ENCODE assay signal across 8 cellular contexts in the genomic region with DNA sequence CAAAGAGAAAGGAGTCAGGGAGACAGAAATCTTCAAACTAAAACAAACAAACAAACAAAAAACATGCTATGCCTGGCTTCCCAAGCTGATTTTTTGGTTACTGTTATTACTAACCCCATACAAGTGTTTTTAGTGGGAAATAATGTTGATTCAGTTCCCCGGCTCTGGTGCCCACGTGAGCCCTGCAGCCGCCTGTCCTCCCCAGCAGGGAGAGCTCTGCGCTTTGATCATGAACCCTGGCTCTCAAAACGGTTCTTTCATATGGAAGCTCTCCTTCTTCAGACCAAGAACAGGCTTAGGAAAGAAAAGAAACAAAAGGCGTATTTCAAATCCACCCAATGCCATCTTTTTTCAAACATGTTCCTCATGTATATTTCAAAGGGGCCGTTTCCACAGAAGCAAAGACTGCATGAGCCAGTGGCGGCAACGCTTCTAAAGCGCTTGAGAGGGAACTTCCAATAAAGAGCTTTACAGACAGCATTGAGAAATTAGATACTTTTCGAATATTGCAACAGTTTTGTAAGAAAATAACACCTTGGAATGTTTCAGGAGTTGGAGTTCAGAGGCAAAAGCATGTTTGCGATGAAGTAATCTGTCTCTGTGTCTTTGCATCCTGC.
DNase-seq lines count a peak whose midpoint lies in the region; ATAC-seq and TF ChIP-seq lines count a peak whose summit lies in the region.

No MANE protein-coding gene starts in this region.

- BruUV-seq in IMR-90 (replicated peaks; lab: Mats Ljungman, UMichigan) = no TSS peak

- H4K91ac ChIP-seq in IMR-90 (ENCODE audit: insufficient read depth, low read depth, low read length) = no peak overlapping the region

- H3K4me2 ChIP-seq in IMR-90 (ENCODE audit: low read depth, low read length) (no peak overlapping the region), OCI-LY1 (ENCODE audit: low read length) (no peak overlapping the region)

- no peak for TF ChIP-seq EP300 in transverse colon (IDR thresholded peaks at IDR 0.05; ENCODE audit: low read depth)

- no peak overlapping the region for H3K18ac ChIP-seq in IMR-90 (ENCODE audit: low read depth, low read length)

- H4K8ac ChIP-seq in IMR-90 (ENCODE audit: low read depth in 2 of 2, low read length in 2 of 2) = no peak overlapping the region

- dilution Hi-C loops in IMR-90 (cut with HindIII; ENCODE audit: low sequenced_read_pairs, unreplicated experiment) = no loop called here

- WGBS in IMR-90 (ENCODE audit: extremely low coverage in 2 of 2, insufficient read length in 1 of 2), 2 experiments = 40% methylated on average over 1 of the region's 12 CpGs; no CpG with 5 or more reads in 1 of the 2 experiments
- 30 to 39% methylated on average over 12 of the region's 12 CpGs for WGBS in transverse colon (ENCODE audit: low coverage in 1 of 2), 2 donors

- TF ChIP-seq RAD21 in IMR-90 (IDR thresholded peaks at IDR 0.05; ENCODE audit: low read length) = peak; percentile 71

- TF ChIP-seq CTCF in C4-2B (conservative IDR thresholded peaks at IDR 0.05) (peak; percentile 88), IMR-90 (conservative IDR thresholded peaks at IDR 0.05; ENCODE audit: low read depth, low read length) (peak; percentile 64), OCI-LY1 (IDR thresholded peaks at IDR 0.05; ENCODE audit: low read length) (peak; percentile 71), transverse colon (IDR thresholded peaks at IDR 0.05) (peak; percentile 41 to 64 (median 51))

- in situ Hi-C loops in IMR-90 (cut with MboI; ENCODE audit: low sequenced_read_pairs) (loop anchor here (5.0 to 25.0 kb wide), 3 partner anchors 878 to 1240 kb away; a partner anchor contains a TSS), transverse colon (cut with MboI; ENCODE audit: low pct_ligation_motif_present in 1 of 4, low pct_unique_long_range_greater_than_20kb in 1 of 4, low sequenced_read_pairs in 3 of 4) (loop anchor here in 2 of 4 donors (25.0 kb wide), 2 partner anchors 1090 to 1265 kb away; no protein-coding TSS in a partner anchor)

- H4K5ac ChIP-seq in IMR-90 (ENCODE audit: low read depth, low read length) = no peak overlapping the region

- no peak overlapping the region for H3K56ac ChIP-seq in IMR-90 (ENCODE audit: extremely low read depth, insufficient read depth, low read length)

- CTCF ChIA-PET in IMR-90 (lab: Yijun Ruan, JAX) = interaction anchor here (0.7 to 1.5 kb wide), 5 partner anchors 9 to 1080 kb away, joined by 3 to 10 read pairs (median 4); no protein-coding TSS in a partner anchor

- no peak overlapping the region for H3K27ac ChIP-seq in C4-2B
- H3K27ac ChIP-seq in IMR-90 (ENCODE audit: insufficient read depth, low read length) = no peak overlapping the region
- no peak overlapping the region for H3K27ac ChIP-seq in OCI-LY1 (ENCODE audit: low read depth, low read length, poor library complexity, severe bottlenecking)
- no peak overlapping the region for H3K27ac ChIP-seq in caudate nucleus (ENCODE audit: low read depth, low read length)
- no peak overlapping the region for H3K27ac ChIP-seq in transverse colon

- no peaks in the 10 kb centered on the region for H3K79me2 ChIP-seq in OCI-LY1 (ENCODE audit: insufficient read depth, low read length)

- H3K4me3 ChIP-seq in IMR-90 (ENCODE audit: insufficient read depth, low read depth, low read length) = no peak overlapping the region
- H3K4me3 ChIP-seq in OCI-LY1 (ENCODE audit: low read depth, low read length, poor library complexity, severe bottlenecking) = no peak overlapping the region
- no peak overlapping the region for H3K4me3 ChIP-seq in transverse colon

- H2AFZ ChIP-seq in IMR-90 (replicated peaks; ENCODE audit: low read length, poor library complexity) = no peak overlapping the region
- no peak overlapping the region for H2AFZ ChIP-seq in OCI-LY1 (ENCODE audit: low read length)

- H3K9me1 ChIP-seq in IMR-90 (ENCODE audit: insufficient read depth, low read length) = no peaks in the 10 kb centered on the region

- no peaks in the 10 kb centered on the region for H3K4me1 ChIP-seq in IMR-90 (ENCODE audit: control insufficient read depth, insufficient read depth, low read length)
- peaks cover 10% of the 10 kb centered on the region for H3K4me1 ChIP-seq in OCI-LY1 (ENCODE audit: insufficient read depth, low read length, severe bottlenecking)
- H3K4me1 ChIP-seq in transverse colon = peaks cover 0 to 17% (median 13%) of the 10 kb centered on the region in 4 donors

- H4K20me1 ChIP-seq in IMR-90 (ENCODE audit: insufficient read depth, low read length) (no peaks in the 10 kb centered on the region), OCI-LY1 (ENCODE audit: insufficient read depth, low read length) (no peaks in the 10 kb centered on the region)

- H3K4ac ChIP-seq in IMR-90 (ENCODE audit: low read depth, low read length) = no peak overlapping the region

- no peak overlapping the region for H2BK15ac ChIP-seq in IMR-90 (ENCODE audit: low read depth, low read length)

- H3F3A ChIP-seq in OCI-LY1 (ENCODE audit: insufficient read depth, low read length) = no peaks in the 10 kb centered on the region

- H3K9me3 ChIP-seq in IMR-90 (ENCODE audit: control insufficient read depth, insufficient read depth, low read length) (no peaks in the 10 kb centered on the region), OCI-LY1 (ENCODE audit: low read length) (no peaks in the 10 kb centered on the region), transverse colon (no peaks in the 10 kb centered on the region)

- no peak overlapping the region for H2AK9ac ChIP-seq in IMR-90 (replicated peaks; ENCODE audit: low read depth, low read length, poor library complexity)

- no peak overlapping the region for H3K14ac ChIP-seq in IMR-90 (replicated peaks; ENCODE audit: low read depth, low read length)

- peaks cover 3% of the 10 kb centered on the region; the same call in 1 of the 2 replicates for H3K27me3 ChIP-seq in IMR-90 (ENCODE audit: control insufficient read depth, insufficient read depth, low read length)
- H3K27me3 ChIP-seq in OCI-LY1 (ENCODE audit: insufficient read depth, low read length) = no peaks in the 10 kb centered on the region
- H3K27me3 ChIP-seq in transverse colon = peaks cover 17% of the 10 kb centered on the region

- no peak overlapping the region for H2AK5ac ChIP-seq in IMR-90 (ENCODE audit: low read depth, low read length)

- no peaks in the 10 kb centered on the region for H3K9me2 ChIP-seq in OCI-LY1 (ENCODE audit: low read depth, low read length)

- ATAC-seq in GM18867 (IDR thresholded peaks at IDR 0.05; ENCODE audit: unreplicated experiment) (peak; percentile 66), IMR-90 (ENCODE audit: low read depth) (peak; percentile 74), GM21526 (IDR thresholded peaks at IDR 0.05; ENCODE audit: low FRiP score, unreplicated experiment) (no peak)

- DNase-seq in IMR-90 (peak; percentile 57), caudate nucleus (lab: John Stamatoyannopoulos, UW) (peak in 52 of 61 donors; percentile 3 to 80 (median 39)), left kidney (ENCODE audit: low read depth, low spot score) (peak; percentile 85), transverse colon (peak; percentile 18)

- H2BK120ac ChIP-seq in IMR-90 (ENCODE audit: low read depth, low read length) = no peak overlapping the region

- intact Hi-C loops in IMR-90 (cut with micrococcal nuclease) = loop anchor here (1.0 to 10.0 kb wide), 2 partner anchors 938 to 1080 kb away; no protein-coding TSS in a partner anchor
- intact Hi-C loops in transverse colon (cut with DNase I; ENCODE audit: low total_unique reads) = no loop called here

- POLR2A ChIA-PET in IMR-90 (lab: Charles Lee; ENCODE audit: unreplicated experiment) = no interaction called here

- H3K23ac ChIP-seq in IMR-90 (ENCODE audit: low read depth, low read length) = no peak overlapping the region

- H3K9ac ChIP-seq in IMR-90 (ENCODE audit: low read depth, low read length) = no peak overlapping the region
- no peak overlapping the region for H3K9ac ChIP-seq in OCI-LY1 (ENCODE audit: low read length)

- H3K79me1 ChIP-seq in IMR-90 (ENCODE audit: low read depth in 1 of 2, low read length in 2 of 2) = no peaks in the 10 kb centered on the region

- no peak overlapping the region for H2BK20ac ChIP-seq in IMR-90 (ENCODE audit: low read depth, low read length)

- no peak for TF ChIP-seq POLR2A in IMR-90 (IDR thresholded peaks at IDR 0.05; ENCODE audit: low read depth, low read length)
- TF ChIP-seq POLR2A in transverse colon (IDR thresholded peaks at IDR 0.05) = no peak

- H2BK5ac ChIP-seq in IMR-90 (ENCODE audit: low read depth, low read length, poor library complexity, severe bottlenecking) = no peak overlapping the region

- H3K36me3 ChIP-seq in IMR-90 (ENCODE audit: control insufficient read depth, insufficient read depth, low read length) (no peaks in the 10 kb centered on the region), OCI-LY1 (ENCODE audit: insufficient read depth, low read length) (no peaks in the 10 kb centered on the region), transverse colon (no peaks in the 10 kb centered on the region)

TF ChIP-seq in IMR-90, 13 proteins besides CTCF, POLR2A, EP300 and RAD21:
- no peak for TF ChIP-seq CEBPB (IDR thresholded peaks at IDR 0.05; ENCODE audit: low read depth, low read length)
- no peak for TF ChIP-seq MXI1 (IDR thresholded peaks at IDR 0.05; ENCODE audit: borderline replicate concordance, low read depth, low read length)
- TF ChIP-seq SMC3 (IDR thresholded peaks at IDR 0.05; ENCODE audit: low read depth, low read length) = peak; percentile 52
- TF ChIP-seq FOS (IDR thresholded peaks at IDR 0.05; ENCODE audit: low read depth, low read length) = no peak
- TF ChIP-seq, protein P1, sequence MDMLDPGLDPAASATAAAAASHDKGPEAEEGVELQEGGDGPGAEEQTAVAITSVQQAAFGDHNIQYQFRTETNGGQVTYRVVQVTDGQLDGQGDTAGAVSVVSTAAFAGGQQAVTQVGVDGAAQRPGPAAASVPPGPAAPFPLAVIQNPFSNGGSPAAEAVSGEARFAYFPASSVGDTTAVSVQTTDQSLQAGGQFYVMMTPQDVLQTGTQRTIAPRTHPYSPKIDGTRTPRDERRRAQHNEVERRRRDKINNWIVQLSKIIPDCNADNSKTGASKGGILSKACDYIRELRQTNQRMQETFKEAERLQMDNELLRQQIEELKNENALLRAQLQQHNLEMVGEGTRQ (IDR thresholded peaks at IDR 0.05; ENCODE audit: low read depth, low read length) = peak; percentile 86

Comparison
In these comparisons a context has a peak if more than half of its experiments do, and no peak if none do; other contexts are left out.
1. DNase-seq: peak in every context shown above with its lines; median percentile 85 in left kidney; 57 in IMR-90; 39 in caudate nucleus; 18 in transverse colon.